24 cellular contexts compared by ENCODE assay signal in genomic region chr19:11234486-11235075, GRCh38. TPM values are rescaled to one million over a fixed set of nuclear protein-coding genes. Genes with fewer than 3 reads are reported as not detected.
"Had no signal": no experiment of that assay in that cellular context is flagged by ENCODE, and none has a peak within 500 bp of the region (broad histone marks: within the 10 kb centered on the region; RNA-seq: fewer than 3 reads in every experiment).

No MANE protein-coding gene starts in this region.

- H3K9me3 ChIP-seq: neutrophil, testis had no signal

- DNase-seq: activated CD4-positive, alpha-beta memory T cell treated with anti-CD3 and anti-CD28 coated beads, Interleukin-2, amount 10 ng/mL, durations not matched to agents 7 days and 5 days; activated CD4-positive, alpha-beta T cell treated with anti-CD3 and anti-CD28 coated beads for 36 hours; activated CD8-positive, alpha-beta memory T cell treated with anti-CD3 and anti-CD28 coated beads, Interleukin-2, amount 10 ng/mL, durations not matched to agents 7 days and 5 days; activated naive CD4-positive, alpha-beta T cell; activated naive CD8-positive, alpha-beta T cell treated with anti-CD3 and anti-CD28 coated beads for 36 hours; activated T-cell treated with anti-CD3 and anti-CD28 coated beads, Interleukin-2, amount 50 U/mL, for 1 hour; amygdala; dorsolateral prefrontal cortex; head of caudate nucleus; immature natural killer cell; mesenchymal stem cell; natural killer cell; sigmoid colon; stimulated activated CD4-positive, alpha-beta T cell treated with anti-CD3 and anti-CD28 coated beads, Interleukin-4, amount 100 ng/mL, for 24 hours; WERI-Rb-1 had no signal

- H3K27me3 ChIP-seq: dorsolateral prefrontal cortex, neutrophil, sigmoid colon, stomach, testis had no signal

- H3K36me3 ChIP-seq: neutrophil, WERI-Rb-1 had no signal

- H3K4me3 ChIP-seq: dorsolateral prefrontal cortex, sigmoid colon, stomach, testis had no signal

- H3K27ac ChIP-seq: dorsolateral prefrontal cortex, neutrophil, sigmoid colon, stomach, testis, WERI-Rb-1 had no signal

- H3K4me1 ChIP-seq: sigmoid colon, stomach, testis had no signal

RNA-seq across cellular contexts. Expression of gene ANGPTL8, which starts 4.8 kb away (rescaled TPM):
- total RNA-seq: activated CD4-positive, alpha-beta memory T cell treated with anti-CD3 and anti-CD28 coated beads, Interleukin-2, amount 10 ng/mL, durations not matched to agents 7 days and 5 days; activated CD4-positive, alpha-beta T cell treated with anti-CD3 and anti-CD28 coated beads for 36 hours; activated CD8-positive, alpha-beta memory T cell treated with anti-CD3 and anti-CD28 coated beads, Interleukin-2, amount 10 ng/mL, durations not matched to agents 7 days and 5 days; activated naive CD8-positive, alpha-beta T cell treated with anti-CD3 and anti-CD28 coated beads for 36 hours; activated T-helper 17 cell treated with anti-CD3 and anti-CD28 coated beads, Interleukin-2, amount 50 U/mL, for 72 hours; cardiac septum; epithelial cell of proximal tubule; frontal cortex; lower leg skin; natural killer cell; sigmoid colon; stomach; T-helper 2 cell treated with Interferon-gamma antibody and Interleukin-4, amounts not matched to agents 100 ng/mL and 5 ng/mL, for 36 hours; testis had no signal
- polyA plus RNA-seq: immature natural killer cell had no signal

RNA-seq across cellular contexts. Expression of gene DOCK6, which starts 27.7 kb away (rescaled TPM):
- polyA plus RNA-seq: immature natural killer cell had no signal
